ENCODE assay signal across 14 cellular contexts in genomic region chr6:40326689-40327404, GRCh38.
A peak's percentile ranks its signal among the peaks of the same experiment; 100 is the strongest.
DNase-seq lines count a peak whose midpoint lies in the region; ATAC-seq lines count a peak whose summit lies in the region.
"Had no signal": no experiment of that assay in that cellular context is flagged by ENCODE, and none has a peak within 500 bp of the region (broad histone marks: within the 10 kb centered on the region; RNA-seq: fewer than 3 reads in every experiment).

No MANE protein-coding gene starts in this region.

- H3K27me3 Mint-ChIP-seq in stimulated activated naive B cell treated with anti-CD40 and anti-IgM and Interleukin-4, amounts not matched to agents 10 μg/mL and 1 μg/mL and 100 μg/mL, for 72 hours, result peaks cover 51 to 55% of the 10 kb centered on the region in 2 donors

- H3K79me1 ChIP-seq in mesendoderm (ENCODE audit: low read length), result no peaks in the 10 kb centered on the region

- H3K23ac ChIP-seq in mesendoderm (ENCODE audit: low read length), result no peak overlapping the region

- H3K4ac ChIP-seq in mesendoderm (ENCODE audit: low read depth, low read length), result no peak overlapping the region

- H2BK120ac ChIP-seq in mesendoderm (ENCODE audit: low read depth, low read length), result no peak overlapping the region

- in situ Hi-C loops in HAP-1 (cut with MboI; ENCODE audit: low sequenced_read_pairs), result no loop called here

- peaks cover 5 to 9% of the 10 kb centered on the region in 2 donors for H3K4me1 Mint-ChIP-seq in stimulated activated naive B cell treated with anti-CD40 and anti-IgM and Interleukin-4, amounts not matched to agents 10 μg/mL and 1 μg/mL and 100 μg/mL, for 72 hours

- H3K27me3 ChIP-seq in HAP-1 (ENCODE audit: low read depth) (no peaks in the 10 kb centered on the region), mesendoderm (ENCODE audit: insufficient read depth, low read length, poor library complexity) (no peaks in the 10 kb centered on the region)
- H3K27me3 ChIP-seq: ascending aorta, SJCRH30, testis had no signal

- no peaks in the 10 kb centered on the region for H3K79me2 ChIP-seq in mesendoderm (ENCODE audit: control insufficient read depth, insufficient read depth, low read length)
- H3K79me2 ChIP-seq: hepatocyte had no signal

- no peak overlapping the region for H3K4me2 ChIP-seq in mesendoderm (ENCODE audit: low read length)
- H3K4me2 ChIP-seq: hepatocyte had no signal

- H3K4me3 ChIP-seq in HAP-1 (no peak overlapping the region), mesendoderm (ENCODE audit: low read length) (no peak overlapping the region)
- H3K4me3 ChIP-seq: ascending aorta, hepatocyte, SJCRH30, testis had no signal

- no peak overlapping the region for H4K8ac ChIP-seq in mesendoderm (ENCODE audit: low read depth, low read length)

- intact Hi-C loops in left ventricle myocardium superior (cut with micrococcal nuclease), result no loop called here
- intact Hi-C loops in cardiac septum (cut with DNase I), result loop anchor here (10.0 kb wide), 1 partner anchor 268 kb away; no protein-coding TSS in a partner anchor

- no peak overlapping the region for H3K27ac ChIP-seq in mesendoderm (ENCODE audit: low read depth, low read length)
- H3K27ac ChIP-seq: ascending aorta, hepatocyte, SJCRH30, testis had no signal

- no peak overlapping the region for H3K4me3 Mint-ChIP-seq in stimulated activated naive B cell treated with anti-CD40 and anti-IgM and Interleukin-4, amounts not matched to agents 10 μg/mL and 1 μg/mL and 100 μg/mL, for 72 hours
- H3K4me3 Mint-ChIP-seq: activated CD4-positive, alpha-beta memory T cell treated with anti-CD3 and anti-CD28 coated beads for 36 hours had no signal

- H3K56ac ChIP-seq in mesendoderm (ENCODE audit: low read length), result no peak overlapping the region

- peak; percentile 68 for ATAC-seq in left ventricle myocardium superior
- peak; percentile 48 to 55 for ATAC-seq in stimulated activated naive B cell treated with anti-CD40 and anti-IgM and Interleukin-4, amounts not matched to agents 10 μg/mL and 1 μg/mL and 100 μg/mL, for 72 hours (replicated peaks)

- no peaks in the 10 kb centered on the region for H3K9me3 Mint-ChIP-seq in stimulated activated naive B cell treated with anti-CD40 and anti-IgM and Interleukin-4, amounts not matched to agents 10 μg/mL and 1 μg/mL and 100 μg/mL, for 72 hours
- H3K9me3 Mint-ChIP-seq: activated CD4-positive, alpha-beta memory T cell treated with anti-CD3 and anti-CD28 coated beads for 36 hours had no signal

- H3K36me3 Mint-ChIP-seq in stimulated activated naive B cell treated with anti-CD40 and anti-IgM and Interleukin-4, amounts not matched to agents 10 μg/mL and 1 μg/mL and 100 μg/mL, for 72 hours, result no peaks in the 10 kb centered on the region
- H3K36me3 Mint-ChIP-seq: activated CD4-positive, alpha-beta memory T cell treated with anti-CD3 and anti-CD28 coated beads for 36 hours had no signal

- H2BK5ac ChIP-seq in mesendoderm (ENCODE audit: low read length), result no peak overlapping the region

- H2AK5ac ChIP-seq in mesendoderm (ENCODE audit: low read length), result no peak overlapping the region

- no peaks in the 10 kb centered on the region for H3K4me1 ChIP-seq in HAP-1
- peaks cover 7% of the 10 kb centered on the region for H3K4me1 ChIP-seq in mesendoderm (ENCODE audit: control insufficient read depth, low read depth, low read length)
- H3K4me1 ChIP-seq: ascending aorta, testis had no signal

- H3K9me3 ChIP-seq in HAP-1, result no peaks in the 10 kb centered on the region
- H3K9me3 ChIP-seq: ascending aorta, SJCRH30, testis had no signal

- DNase-seq in left ventricle myocardium superior (no peak), cardiac septum (ENCODE audit: low spot score) (no peak), NCI-H2107 (lab: John Stamatoyannopoulos, UW) (peak; percentile 17), NOMO-1 treated with DMSO at 0.1 percent for 48 hours (lab: John Stamatoyannopoulos, UW; ENCODE audit: unreplicated experiment) (peak; percentile 53), hypothalamus (lab: John Stamatoyannopoulos, UW) (no peak), HAP-1 (ENCODE audit: low spot score in 2 of 2) (no peak), mesendoderm (no peak)
- no peak for DNase-seq in stimulated activated naive B cell treated with anti-CD40 and anti-IgM and Interleukin-4, amounts not matched to agents 10 μg/mL and 1 μg/mL and 100 μg/mL, for 72 hours
- DNase-seq: activated CD4-positive, alpha-beta memory T cell treated with anti-CD3 and anti-CD28 coated beads for 36 hours; NCI-H2171 treated with DMSO at 0.1 percent for 48 hours; testis had no signal

- H3K27ac Mint-ChIP-seq in stimulated activated naive B cell treated with anti-CD40 and anti-IgM and Interleukin-4, amounts not matched to agents 10 μg/mL and 1 μg/mL and 100 μg/mL, for 72 hours, result no peak overlapping the region
- H3K27ac Mint-ChIP-seq: activated CD4-positive, alpha-beta memory T cell treated with anti-CD3 and anti-CD28 coated beads for 36 hours had no signal

- no peak overlapping the region for H3K9ac ChIP-seq in mesendoderm (ENCODE audit: low read length)

- H4K5ac ChIP-seq in mesendoderm (ENCODE audit: low read length), result no peak overlapping the region

- H3K18ac ChIP-seq in mesendoderm (ENCODE audit: low read length), result no peak overlapping the region

- no CpG with 5 or more reads among the region's 3 CpGs for WGBS in mesendoderm (ENCODE audit: extremely low coverage, insufficient coverage, low lambda C conversion rate)

- no peak overlapping the region for H2BK15ac ChIP-seq in mesendoderm (replicated peaks; ENCODE audit: low read depth)

- H3K36me3 ChIP-seq in HAP-1 (replicated peaks) (no peaks in the 10 kb centered on the region), mesendoderm (ENCODE audit: control insufficient read depth, insufficient read depth, low read length) (no peaks in the 10 kb centered on the region)
- H3K36me3 ChIP-seq: ascending aorta, SJCRH30 had no signal

Comparison
In these comparisons a context has a peak if more than half of its experiments do, and no peak if none do; other contexts are left out.
1. DNase-seq: peak in NCI-H2107 (single experiment) and NOMO-1 treated with DMSO at 0.1 percent for 48 hours (single experiment); none in left ventricle myocardium superior (single experiment), cardiac septum (single experiment), stimulated activated naive B cell treated with anti-CD40 and anti-IgM and Interleukin-4, amounts not matched to agents 10 μg/mL and 1 μg/mL and 100 μg/mL, for 72 hours (single experiment), hypothalamus (0 of 51), HAP-1 (0 of 2) and mesendoderm (single experiment).